In genomic region chr2:34229998-34230397, GRCh38 we compare ENCODE assay signal across 16 cellular contexts.
DNase-seq lines count a peak whose midpoint lies in the region; ATAC-seq and FAIRE-seq lines count a peak whose summit lies in the region.
"Had no signal": no experiment of that assay in that cellular context is flagged by ENCODE, and none has a peak within 500 bp of the region (broad histone marks: within the 10 kb centered on the region; RNA-seq: fewer than 3 reads in every experiment).

No MANE protein-coding gene starts in this region.

- no peak for ATAC-seq in HG02678 (IDR thresholded peaks at IDR 0.05; ENCODE audit: unreplicated experiment)

- peak; percentile 64 for DNase-seq in Caki2 (ENCODE audit: low read depth)
- peak; percentile 85 for DNase-seq in NCI-H82 (lab: John Stamatoyannopoulos, UW)
- DNase-seq in islet precursor cell: peak; percentile 74
- peak; percentile 12 for DNase-seq in retina
- no peak for DNase-seq in urothelium cell line (ENCODE audit: low spot score)
- no peak for DNase-seq in NCI-H526 (lab: John Stamatoyannopoulos, UW)
- no peak for DNase-seq in posterior vena cava (ENCODE audit: low spot score)
- DNase-seq: DMS 273 treated with DMSO at 0.1 percent for 48 hours, GF-D8, GOT3, MM.1S, NCI-H1092 treated with DMSO at 0.1 percent for 48 hours, NCI-H69 had no signal

- in situ Hi-C loops in Caki2 (cut with HindIII; ENCODE audit: low pct_unique_long_range_greater_than_20kb, low sequenced_read_pairs): no loop called here

- intact Hi-C loops in posterior vena cava (cut with DNase I): no loop called here

- FAIRE-seq in urothelium cell line (lab: Jason Lieb, UNC): no peak
- FAIRE-seq: A204.1, GM12891 had no signal

Comparison
In these comparisons a context has a peak if more than half of its experiments do, and no peak if none do; other contexts are left out.
1. DNase-seq: peak in Caki2 (single experiment), NCI-H82 (single experiment), islet precursor cell (single experiment) and retina (single experiment); none in urothelium cell line (single experiment), NCI-H526 (0 of 2) and posterior vena cava (single experiment).